Comparison of ENCODE assay signal across 8 cellular contexts in genomic region chr22:39522567-39523300, GRCh38. TPM values are rescaled to one million over a fixed set of nuclear protein-coding genes. Genes with fewer than 3 reads are reported as not detected.
A peak's percentile ranks its signal among the peaks of the same experiment; 100 is the strongest.
DNase-seq lines count a peak whose midpoint lies in the region; ATAC-seq and TF ChIP-seq lines count a peak whose summit lies in the region.

No MANE protein-coding gene starts in this region.

- H3K27ac Mint-ChIP-seq in activated CD4-positive, alpha-beta T cell treated with anti-CD3 and anti-CD28 coated beads, Interleukin-2, amount 10 ng/mL, durations not matched to agents 7 days and 5 days = peak overlapping the region; percentile 97

- peak overlapping the region; percentile 99 for H3K27ac ChIP-seq in stomach smooth muscle (ENCODE audit: low read length)

- H3K36me3 Mint-ChIP-seq in activated CD4-positive, alpha-beta T cell treated with anti-CD3 and anti-CD28 coated beads, Interleukin-2, amount 10 ng/mL, durations not matched to agents 7 days and 5 days (ENCODE audit: low read depth) = peaks cover 64% of the 10 kb centered on the region

- no peaks in the 10 kb centered on the region for H3K9me3 ChIP-seq in stomach smooth muscle (ENCODE audit: control insufficient read depth in 2 of 2, low read length in 2 of 2)

- no peaks in the 10 kb centered on the region for H3K9me3 Mint-ChIP-seq in activated CD4-positive, alpha-beta T cell treated with anti-CD3 and anti-CD28 coated beads, Interleukin-2, amount 10 ng/mL, durations not matched to agents 7 days and 5 days

- H3K4me1 ChIP-seq in stomach smooth muscle (ENCODE audit: control insufficient read depth, insufficient read depth, low read length) = peaks cover 57% of the 10 kb centered on the region

- no peak for DNase-seq in activated CD4-positive, alpha-beta T cell treated with anti-CD3 and anti-CD28 coated beads, Interleukin-2, amount 10 ng/mL, durations not matched to agents 7 days and 5 days
- no peak for DNase-seq in activated CD4-positive, alpha-beta T cell treated with anti-CD3 and anti-CD28 coated beads for 1 hour
- peak; percentile 89 for DNase-seq in NCI-H2171 treated with DMSO at 0.1 percent for 48 hours (lab: John Stamatoyannopoulos, UW)
- no peak for DNase-seq in astrocyte of the cerebellum (ENCODE audit: low read depth)
- DNase-seq in kidney epithelial cell (ENCODE audit: low read depth) = no peak
- no peak for DNase-seq in NCI-H226

- no peaks in the 10 kb centered on the region for H3K27me3 ChIP-seq in kidney epithelial cell (ENCODE audit: control insufficient read depth, insufficient read depth, low read length)
- H3K27me3 ChIP-seq in stomach smooth muscle (ENCODE audit: control insufficient read depth in 1 of 2, insufficient read depth in 2 of 2, low read length in 2 of 2) = no peaks in the 10 kb centered on the region

- in situ Hi-C loops in astrocyte of the cerebellum (cut with HindIII; ENCODE audit: low sequenced_read_pairs) = no loop called here

- peaks cover 9% of the 10 kb centered on the region for H3K36me3 ChIP-seq in kidney epithelial cell (ENCODE audit: control insufficient read depth, insufficient read depth, low read length)
- H3K36me3 ChIP-seq in stomach smooth muscle (ENCODE audit: control insufficient read depth in 2 of 2, insufficient read depth in 2 of 2, low read length in 2 of 2) = peaks cover 22 to 34% of the 10 kb centered on the region in 2 donors

- CTCF ChIA-PET in activated CD4-positive, alpha-beta T cell treated with anti-CD3 and anti-CD28 coated beads, Interleukin-2, amount 10 ng/mL, durations not matched to agents 7 days and 5 days (lab: Charles Lee) = interaction anchor here (1.6 to 11.4 kb wide), 3 partner anchors 8 to 27 kb away, joined by 4 to 216 read pairs (median 5); partner anchors contain the start of gene MIEF1

- peak overlapping the region; percentile 86 for H3K4me3 Mint-ChIP-seq in activated CD4-positive, alpha-beta T cell treated with anti-CD3 and anti-CD28 coated beads, Interleukin-2, amount 10 ng/mL, durations not matched to agents 7 days and 5 days

- POLR2A ChIA-PET in activated CD4-positive, alpha-beta T cell treated with anti-CD3 and anti-CD28 coated beads, Interleukin-2, amount 10 ng/mL, durations not matched to agents 7 days and 5 days (lab: Charles Lee) = interaction anchor here (0.7 kb wide), 1 partner anchor 599 kb away, joined by 3 read pairs; no protein-coding TSS in a partner anchor

- TF ChIP-seq CTCF in astrocyte of the cerebellum (IDR thresholded peaks at IDR 0.05; ENCODE audit: low read depth, low read length, missing control alignments) (no peak), kidney epithelial cell (IDR thresholded peaks at IDR 0.05; ENCODE audit: insufficient read depth, low read length, poor library complexity, severe bottlenecking) (no peak)

- H3K4me3 ChIP-seq in astrocyte of the cerebellum (ENCODE audit: low read depth, low read length) (peak overlapping the region; percentile 99), kidney epithelial cell (ENCODE audit: low read depth, low read length) (peak overlapping the region; percentile 98), stomach smooth muscle (ENCODE audit: low read length in 2 of 2) (peak overlapping the region; percentile 94 to 98)

- peaks cover 1% of the 10 kb centered on the region for H3K27me3 Mint-ChIP-seq in activated CD4-positive, alpha-beta T cell treated with anti-CD3 and anti-CD28 coated beads, Interleukin-2, amount 10 ng/mL, durations not matched to agents 7 days and 5 days

- no peak for ATAC-seq in GM19035 (IDR thresholded peaks at IDR 0.05; ENCODE audit: unreplicated experiment)

- peaks cover 74% of the 10 kb centered on the region for H3K4me1 Mint-ChIP-seq in activated CD4-positive, alpha-beta T cell treated with anti-CD3 and anti-CD28 coated beads, Interleukin-2, amount 10 ng/mL, durations not matched to agents 7 days and 5 days

- peak overlapping the region; percentile 82 to 99 for H3K9ac ChIP-seq in stomach smooth muscle (ENCODE audit: low read length in 2 of 2)

RNA-seq across cellular contexts. Expression of gene ATF4, which starts 2.4 kb away (rescaled TPM):
- total RNA-seq in activated CD4-positive, alpha-beta T cell treated with anti-CD3 and anti-CD28 coated beads, Interleukin-2, amount 10 ng/mL, durations not matched to agents 7 days and 5 days = 100 to 1,000 TPM; 372 to 437 TPM
- total RNA-seq in kidney epithelial cell = 754 and 763 TPM in 2 replicates

RNA-seq across cellular contexts. Expression of gene RPS19BP1, which starts 9.8 kb away (rescaled TPM):
- total RNA-seq in activated CD4-positive, alpha-beta T cell treated with anti-CD3 and anti-CD28 coated beads, Interleukin-2, amount 10 ng/mL, durations not matched to agents 7 days and 5 days = 10 to 100 TPM; 51.8 to 69.3 TPM
- total RNA-seq in kidney epithelial cell = 121 and 135 TPM in 2 replicates

RNA-seq across cellular contexts. Expression of gene MIEF1, which starts 20.6 kb away (rescaled TPM):
- 10 to 100 TPM; 34.8 to 40.0 TPM for total RNA-seq in activated CD4-positive, alpha-beta T cell treated with anti-CD3 and anti-CD28 coated beads, Interleukin-2, amount 10 ng/mL, durations not matched to agents 7 days and 5 days
- total RNA-seq in kidney epithelial cell = 43.3 and 54.6 TPM in 2 replicates

RNA-seq across cellular contexts. Expression of gene CACNA1I, which starts 47.8 kb away (rescaled TPM):
- total RNA-seq in activated CD4-positive, alpha-beta T cell treated with anti-CD3 and anti-CD28 coated beads, Interleukin-2, amount 10 ng/mL, durations not matched to agents 7 days and 5 days = 1 to 10 TPM; 8.4 to 9.3 TPM
- total RNA-seq in kidney epithelial cell = not detected in 2 replicates
